Comparison of ENCODE assay signal across 12 cellular contexts in the genomic region with DNA sequence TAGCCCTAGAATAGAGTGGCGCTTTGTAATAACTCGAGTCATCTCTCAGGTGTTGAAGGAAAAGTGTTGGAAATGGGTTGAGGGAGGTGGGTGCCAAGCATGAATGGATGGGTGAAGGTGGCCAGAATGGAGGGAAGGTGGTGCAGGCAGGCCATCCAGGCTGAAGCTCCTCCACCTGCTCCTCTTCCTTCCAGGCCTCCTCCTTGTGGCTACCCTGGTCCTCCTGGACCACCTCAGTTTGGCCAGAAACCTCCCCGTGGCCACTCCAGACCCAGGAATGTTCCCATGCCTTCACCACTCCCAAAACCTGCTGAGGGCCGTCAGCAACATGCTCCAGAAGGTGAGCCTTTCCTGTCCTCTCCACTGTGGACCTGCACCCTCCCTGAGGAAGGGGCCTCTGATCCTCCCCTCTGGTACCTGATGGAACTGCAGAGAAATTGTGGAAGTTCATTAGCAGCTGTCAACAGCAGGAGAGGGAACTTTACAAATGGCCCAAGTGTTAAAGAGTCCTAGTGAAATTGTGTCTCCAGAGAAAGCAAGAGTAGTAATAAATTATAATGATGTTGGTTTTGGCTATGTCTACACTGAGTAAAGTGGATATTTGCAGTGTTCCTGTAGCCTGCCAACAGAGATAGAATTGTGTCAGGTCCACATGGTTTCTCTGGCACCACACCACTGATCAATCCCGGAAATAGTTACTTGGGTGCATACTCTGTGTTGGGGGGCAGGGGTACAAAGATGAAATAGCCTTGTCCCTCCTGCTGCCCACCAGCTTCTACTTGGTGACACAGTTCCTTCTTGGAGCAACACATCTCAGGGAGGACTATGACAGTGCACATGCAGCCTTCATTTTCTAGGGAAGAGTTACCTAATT. TPM values are rescaled to one million over a fixed set of nuclear protein-coding genes. Genes with fewer than 3 reads are reported as not detected.
DNase-seq lines count a peak whose midpoint lies in the region; ATAC-seq and TF ChIP-seq lines count a peak whose summit lies in the region.
"Had no signal": no experiment of that assay in that cellular context is flagged by ENCODE, and none has a peak within 500 bp of the region (broad histone marks: within the 10 kb centered on the region; RNA-seq: fewer than 3 reads in every experiment).

No MANE protein-coding gene starts in this region.

- peaks cover 50% of the 10 kb centered on the region for H3K36me3 ChIP-seq in OCI-LY3 (replicated peaks; ENCODE audit: low read depth, low read length)
- H3K36me3 ChIP-seq in adrenal gland (replicated peaks in 1 of 2) = no peaks in the 10 kb centered on the region
- no peaks in the 10 kb centered on the region for H3K36me3 ChIP-seq in prostate gland
- H3K36me3 ChIP-seq: upper lobe of left lung had no signal

- TF ChIP-seq POLR2A in adrenal gland (IDR thresholded peaks at IDR 0.05) (no peak), prostate gland (IDR thresholded peaks at IDR 0.05) (no peak)

- H3K4me3 ChIP-seq in AG10803 (ENCODE audit: low read length) (no peak overlapping the region), OCI-LY3 (ENCODE audit: low read length) (peak overlapping the region; percentile 94), foreskin fibroblast (ENCODE audit: low read depth in 1 of 2, low read length in 2 of 2) (peak overlapping the region; percentile 74 to 75), adrenal gland (no peak overlapping the region), prostate gland (no peak overlapping the region)

- no peaks in the 10 kb centered on the region; the same call in 1 of the 2 replicates for H3K9me3 ChIP-seq in OCI-LY3 (ENCODE audit: insufficient read depth, low read length)
- H3K9me3 ChIP-seq in adrenal gland (replicated peaks in 1 of 3) = no peaks in the 10 kb centered on the region
- no peaks in the 10 kb centered on the region for H3K9me3 ChIP-seq in prostate gland
- H3K9me3 ChIP-seq: upper lobe of left lung had no signal

- 80 to 82% (median 81%) methylated on average over 5 of the region's 5 CpGs for WGBS in adrenal gland, 4 donors
- 73% methylated on average over 5 of the region's 5 CpGs for WGBS in prostate gland

- no peaks in the 10 kb centered on the region for H4K20me1 ChIP-seq in OCI-LY3 (ENCODE audit: insufficient read depth, low read length)

- H2AFZ ChIP-seq in OCI-LY3 (ENCODE audit: low read depth, low read length) = no peak overlapping the region

- H3K27ac ChIP-seq in OCI-LY3 (ENCODE audit: low read length) (peak overlapping the region; percentile 81), adrenal gland (no peak overlapping the region), prostate gland (no peak overlapping the region)

- peaks cover 43% of the 10 kb centered on the region for H3K79me2 ChIP-seq in OCI-LY3 (ENCODE audit: low read length)

- ATAC-seq in HG03571 (IDR thresholded peaks at IDR 0.05; ENCODE audit: unreplicated experiment) = no peak

- intact Hi-C loops in adrenal gland (cut with DNase I) (no loop called here), prostate gland (cut with DNase I) (no loop called here)

- peak; percentile 6; the same call in 1 of the 2 replicates for TF ChIP-seq CTCF in AG10803 (conservative IDR thresholded peaks at IDR 0.05; ENCODE audit: low read length)
- 0 out of 2 replicates have a peak, but pooled peaks have one; percentile 4 for TF ChIP-seq CTCF in OCI-LY3 (IDR thresholded peaks at IDR 0.05; ENCODE audit: low read depth, low read length)
- TF ChIP-seq CTCF in foreskin fibroblast (IDR thresholded peaks at IDR 0.05; ENCODE audit: low read depth, low read length) = no peak
- TF ChIP-seq CTCF in adrenal gland (IDR thresholded peaks at IDR 0.05) = no peak
- TF ChIP-seq CTCF in prostate gland (IDR thresholded peaks at IDR 0.05) = no peak

- peak overlapping the region; percentile 82 for H3K4me2 ChIP-seq in OCI-LY3 (ENCODE audit: low read length)

- H3K4me1 ChIP-seq in OCI-LY3 (ENCODE audit: low read length) (peaks cover 39% of the 10 kb centered on the region), adrenal gland (replicated peaks in 1 of 2) (peaks cover 4% of the 10 kb centered on the region in 2 donors), prostate gland (replicated peaks) (no peaks in the 10 kb centered on the region)

- no peak for DNase-seq in AG10803 (ENCODE audit: low read depth)
- peak; percentile 10 for DNase-seq in GM03348 (ENCODE audit: low spot score)
- no peak for DNase-seq in foreskin fibroblast
- DNase-seq in DMS114 treated with DMSO at 0.1 percent for 48 hours (lab: John Stamatoyannopoulos, UW; ENCODE audit: unreplicated experiment) = no peak
- no peak for DNase-seq in adrenal gland
- no peak for DNase-seq in prostate gland (ENCODE audit: low spot score)
- DNase-seq: activated T-cell treated with anti-CD3 and anti-CD28 coated beads, Interleukin-2, amount 50 U/mL, for 24 hours; NCI-H2227 treated with DMSO at 0.1 percent for 48 hours; nucleus accumbens; upper lobe of left lung had no signal

- H3K27me3 ChIP-seq in OCI-LY3 (ENCODE audit: low read depth, low read length) (no peaks in the 10 kb centered on the region), adrenal gland (no peaks in the 10 kb centered on the region), prostate gland (replicated peaks; ENCODE audit: insufficient read depth) (no peaks in the 10 kb centered on the region)
- H3K27me3 ChIP-seq: upper lobe of left lung had no signal

- peak overlapping the region; percentile 96 for H3K9ac ChIP-seq in OCI-LY3 (ENCODE audit: low read length)

RNA-seq across cellular contexts. Expression of a gene that starts 1.6 kb away (rescaled TPM):
- 1 to 10 TPM in 1 of 8 donors, under 1 TPM in 2, not detected in 5; 0.15 to 2.8 (median 0.91) TPM for total RNA-seq in adrenal gland
- under 1 TPM; 0.10 to 0.24 (median 0.18) TPM for polyA plus RNA-seq in adrenal gland
- 1 to 10 TPM; 1.3 TPM for total RNA-seq in prostate gland

Comparison
In these comparisons a context has a peak if more than half of its experiments do, and no peak if none do; other contexts are left out.
1. H3K4me3 ChIP-seq: peak in OCI-LY3 (single experiment) and foreskin fibroblast (2 of 2); none in AG10803 (single experiment), adrenal gland (0 of 4) and prostate gland (0 of 2).
2. CTCF ChIP-seq: peak in AG10803 (single experiment) and OCI-LY3 (single experiment); none in foreskin fibroblast (single experiment), adrenal gland (0 of 6) and prostate gland (0 of 4).